9 cellular contexts compared by ENCODE assay signal in genomic region chr19:5880604-5881078, GRCh38. TPM values are rescaled to one million over a fixed set of nuclear protein-coding genes. Genes with fewer than 3 reads are reported as not detected.
DNase-seq lines count a peak whose midpoint lies in the region; ATAC-seq and TF ChIP-seq lines count a peak whose summit lies in the region.
"Had no signal": no experiment of that assay in that cellular context is flagged by ENCODE, and none has a peak within 500 bp of the region (broad histone marks: within the 10 kb centered on the region; RNA-seq: fewer than 3 reads in every experiment).

No MANE protein-coding gene starts in this region.

- H3K27me3 ChIP-seq in AG04450 (ENCODE audit: control insufficient read depth, insufficient read depth, low read length), result peaks cover 6% of the 10 kb centered on the region
- no peaks in the 10 kb centered on the region for H3K27me3 ChIP-seq in SJCRH30

- POLR2A ChIA-PET in AG04450 (lab: Yijun Ruan, JAX), result interaction anchor here (0.5 to 0.7 kb wide), 2 partner anchors 51 to 74 kb away, joined by 3 read pairs; no protein-coding TSS in a partner anchor

- H3K9me3 ChIP-seq in AG04450 (ENCODE audit: control insufficient read depth, insufficient read depth, low read length) (no peaks in the 10 kb centered on the region; the same call in 1 of the 2 replicates), SJCRH30 (replicated peaks) (no peaks in the 10 kb centered on the region)
- H3K9me3 ChIP-seq: thoracic aorta had no signal

- ATAC-seq in GM19035 (IDR thresholded peaks at IDR 0.05; ENCODE audit: unreplicated experiment), result no peak

- no peak for TF ChIP-seq CTCF in AG04450 (IDR thresholded peaks at IDR 0.05; ENCODE audit: low read depth, low read length)

- no peaks in the 10 kb centered on the region for H3K36me3 ChIP-seq in SJCRH30
- H3K36me3 ChIP-seq: thoracic aorta had no signal

- H3K27ac ChIP-seq in AG04450 (ENCODE audit: low read depth, low read length) (peak overlapping the region; percentile 11), SJCRH30 (peak overlapping the region; percentile 10; the same call in 1 of the 2 replicates)
- H3K27ac ChIP-seq: thoracic aorta had no signal

- H3K4me3 ChIP-seq in AG04450 (ENCODE audit: low read depth, low read length) (no peak overlapping the region), SJCRH30 (no peak overlapping the region)
- H3K4me3 ChIP-seq: thoracic aorta had no signal

- CTCF ChIA-PET in AG04450 (lab: Charles Lee), result interaction anchor here (3.9 kb wide), 1 partner anchor 77 kb away, joined by 20 read pairs; no protein-coding TSS in a partner anchor

- peak; percentile 62 for DNase-seq in AG04450 (ENCODE audit: low read depth, low spot score)
- DNase-seq in SJCRH30, result peak; percentile 84 to 86
- DNase-seq in islet precursor cell, result peak; percentile 72
- DNase-seq in activated gamma-delta T cell treated with Interleukin-2 at 50 U/mL for 16 hours, result no peak
- no peak for DNase-seq in T-helper 1 cell

- peaks cover 55% of the 10 kb centered on the region for H3K4me1 ChIP-seq in SJCRH30

RNA-seq across cellular contexts. Expression of gene FUT5, which starts 10.3 kb away (rescaled TPM):
- polyA plus RNA-seq in AG04450 (2011; rRNA removed), result not detected in 2 replicates
- not detected in 2 replicates for polyA minus RNA-seq in AG04450 (2011; rRNA and poly(A)+ RNA removed)
- 0.61 and 0.94 TPM in 2 replicates for total RNA-seq in SJCRH30 (2014; rRNA removed; shearing (Covaris generic))
- total RNA-seq: neural crest cell, thoracic aorta had no signal
- polyA plus RNA-seq: BJ had no signal

RNA-seq across cellular contexts. Expression of gene NDUFA11, which starts 22.9 kb away (rescaled TPM):
- 168 and 272 TPM in 2 replicates for polyA plus RNA-seq in AG04450 (2011; rRNA removed)
- polyA minus RNA-seq in AG04450 (2011; rRNA and poly(A)+ RNA removed), result 14.4 and 26.5 TPM in 2 replicates
- 245 and 307 TPM in 2 replicates for total RNA-seq in SJCRH30 (2014; rRNA removed; shearing (Covaris generic))

RNA-seq across cellular contexts. Expression of gene VMAC, which starts 24.0 kb away (rescaled TPM):
- polyA plus RNA-seq in AG04450 (2011; rRNA removed), result 2.5 and 2.6 TPM in 2 replicates
- polyA minus RNA-seq in AG04450 (2011; rRNA and poly(A)+ RNA removed), result 2.1 TPM in 2 replicates
- total RNA-seq in SJCRH30 (2014; rRNA removed; shearing (Covaris generic)), result 0.94 and 1.3 TPM in 2 replicates

RNA-seq across cellular contexts. Expression of gene FUT3, which starts 29.4 kb away (rescaled TPM):
- polyA plus RNA-seq in AG04450 (2011; rRNA removed), result not detected in 2 replicates
- not detected in 2 replicates for polyA minus RNA-seq in AG04450 (2011; rRNA and poly(A)+ RNA removed)
- total RNA-seq in SJCRH30 (2014; rRNA removed; shearing (Covaris generic)), result 21.9 and 23.9 TPM in 2 replicates
- total RNA-seq: neural crest cell, thoracic aorta had no signal
- polyA plus RNA-seq: BJ had no signal

RNA-seq across cellular contexts. Expression of gene CAPS, which starts 33.4 kb away (rescaled TPM):
- polyA plus RNA-seq in AG04450 (2011; rRNA removed), result 2.7 and 2.8 TPM in 2 replicates
- polyA minus RNA-seq in AG04450 (2011; rRNA and poly(A)+ RNA removed), result 0.83 and 1.2 TPM in 2 replicates
- 0.73 and 1.9 TPM in 2 replicates for total RNA-seq in SJCRH30 (2014; rRNA removed; shearing (Covaris generic))

Comparison
In these comparisons a context has a peak if more than half of its experiments do, and no peak if none do; other contexts are left out.
1. DNase-seq: peak in AG04450 (single experiment), SJCRH30 (2 of 2) and islet precursor cell (single experiment); none in activated gamma-delta T cell treated with Interleukin-2 at 50 U/mL for 16 hours (single experiment) and T-helper 1 cell (0 of 5).